Comparison of ENCODE assay signal across 9 cellular contexts in the genomic region with DNA sequence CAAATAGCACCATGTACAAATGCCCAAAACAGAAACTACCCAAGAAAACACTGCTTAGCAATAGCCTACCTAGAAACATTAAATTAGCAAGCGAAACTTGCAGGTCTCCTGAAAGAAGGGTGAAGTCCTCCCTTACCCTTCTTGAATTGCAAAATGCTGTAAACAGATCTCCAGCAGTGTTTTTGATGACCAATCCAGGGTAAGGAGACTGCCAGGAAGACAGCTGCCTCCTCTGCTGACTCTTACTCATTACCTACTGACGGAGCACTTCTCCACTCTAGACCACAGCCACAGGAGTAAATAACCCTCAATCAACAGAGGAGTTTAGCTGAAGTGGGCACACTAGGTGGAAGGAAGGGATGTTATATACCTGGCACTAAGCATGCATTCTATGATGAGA. TPM values are rescaled to one million over a fixed set of nuclear protein-coding genes. Genes with fewer than 3 reads are reported as not detected.
A peak's percentile ranks its signal among the peaks of the same experiment; 100 is the strongest.
DNase-seq lines count a peak whose midpoint lies in the region; ATAC-seq, FAIRE-seq and TF ChIP-seq lines count a peak whose summit lies in the region.
"Had no signal": no experiment of that assay in that cellular context is flagged by ENCODE, and none has a peak within 500 bp of the region (broad histone marks: within the 10 kb centered on the region; RNA-seq: fewer than 3 reads in every experiment).

No MANE protein-coding gene starts in this region.

- no peak overlapping the region for H3K9ac ChIP-seq in kidney (ENCODE audit: low read length in 2 of 2)

- no peak for TF ChIP-seq CTCF in kidney (IDR thresholded peaks at IDR 0.05; ENCODE audit: borderline replicate concordance, extremely low read depth, insufficient read depth)

- peaks cover 0 to 1% of the 10 kb centered on the region in 2 donors for H3K4me1 ChIP-seq in kidney (ENCODE audit: control insufficient read depth in 1 of 2, insufficient read depth in 1 of 2, low read depth in 1 of 2, low read length in 2 of 2)

- peak; percentile 46 for ATAC-seq in GM18511 (IDR thresholded peaks at IDR 0.05; ENCODE audit: unreplicated experiment)
- peak; percentile 44 for ATAC-seq in HG03520 (IDR thresholded peaks at IDR 0.05; ENCODE audit: unreplicated experiment)
- no peak for ATAC-seq in GM19455 (IDR thresholded peaks at IDR 0.05; ENCODE audit: unreplicated experiment)

- FAIRE-seq in kidney (lab: Jason Lieb, UNC): no peak

- no peak overlapping the region for H3K4me3 ChIP-seq in kidney (ENCODE audit: low read length in 2 of 2)

- DNase-seq in amniotic epithelial cell (ENCODE audit: low read depth): peak; percentile 97
- DNase-seq in non-pigmented ciliary epithelial cell (ENCODE audit: low read depth): peak; percentile 41
- no peak for DNase-seq in LoVo (ENCODE audit: low spot score)
- DNase-seq in kidney: no peak
- DNase-seq in SHP77 treated with DMSO at 0.1 percent for 48 hours (lab: John Stamatoyannopoulos, UW): no peak
- DNase-seq: left cardiac atrium had no signal

- H3K27ac ChIP-seq in kidney (ENCODE audit: low read depth in 2 of 2, low read length in 2 of 2): no peak overlapping the region

- intact Hi-C loops in kidney (cut with DNase I): no loop called here

- H3K36me3 ChIP-seq in kidney (ENCODE audit: control insufficient read depth in 1 of 2, insufficient read depth in 2 of 2, low read length in 2 of 2): no peaks in the 10 kb centered on the region

- H3K9me3 ChIP-seq in kidney (ENCODE audit: control insufficient read depth in 1 of 2, low read length in 2 of 2): no peaks in the 10 kb centered on the region

RNA-seq across cellular contexts. Expression of a gene that starts 32.2 kb away (rescaled TPM):
- total RNA-seq in kidney: 85.6 TPM
- polyA plus RNA-seq in kidney (ENCODE audit: insufficient read depth, low read depth, low replicate concordance): 218 TPM

Comparison
In these comparisons a context has a peak if more than half of its experiments do, and no peak if none do; other contexts are left out.
1. DNase-seq: peak in amniotic epithelial cell (single experiment) and non-pigmented ciliary epithelial cell (single experiment); none in LoVo (single experiment), kidney (single experiment) and SHP77 treated with DMSO at 0.1 percent for 48 hours (single experiment).